Comparison of ENCODE assay signal across 8 cellular contexts in the genomic region with DNA sequence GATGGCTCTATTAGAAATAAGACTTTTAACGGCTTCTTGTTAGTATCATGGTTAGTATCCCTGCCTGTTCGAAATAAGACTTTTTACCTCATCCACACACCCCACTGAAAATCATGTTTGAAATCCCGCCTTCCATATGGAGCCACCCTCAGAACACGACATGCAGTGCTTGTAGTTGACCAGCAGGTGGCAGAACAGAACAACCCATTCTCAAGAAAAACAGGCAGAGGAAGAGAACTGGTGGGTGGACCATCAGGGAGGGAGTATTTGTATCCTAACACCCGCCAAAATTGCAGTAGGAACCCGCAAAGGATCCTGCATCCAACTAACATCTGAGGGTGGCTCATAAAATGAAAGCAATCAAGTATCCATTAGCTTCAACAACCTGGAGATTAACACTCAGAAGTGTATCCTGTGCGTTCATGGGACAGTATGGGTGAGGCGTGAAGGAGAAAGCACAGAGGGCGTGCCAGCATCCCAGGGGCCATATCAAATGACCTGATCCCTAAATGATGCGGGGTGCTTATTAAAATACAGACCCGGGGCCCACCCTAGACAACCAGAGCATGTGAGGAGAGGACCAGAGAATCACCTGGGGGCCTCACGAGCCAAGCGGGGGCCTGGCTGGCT.
DNase-seq lines count a peak whose midpoint lies in the region; ATAC-seq, FAIRE-seq and TF ChIP-seq lines count a peak whose summit lies in the region.

No MANE protein-coding gene starts in this region.

- no peaks in the 10 kb centered on the region for H3K27me3 Mint-ChIP-seq in astrocyte (ENCODE audit: low read depth, unreplicated experiment)

- TF ChIP-seq POLR2A in gastrocnemius medialis (IDR thresholded peaks at IDR 0.05), result no peak

- intact Hi-C loops in gastrocnemius medialis (cut with DNase I; ENCODE audit: low total_unique reads), result loop anchor here (1.0 to 10.0 kb wide), 2 partner anchors 106 to 177 kb away; no protein-coding TSS in a partner anchor

- H3K9me3 ChIP-seq in astrocyte (ENCODE audit: insufficient read depth, low read depth, low read length) (no peaks in the 10 kb centered on the region), gastrocnemius medialis (no peaks in the 10 kb centered on the region)

- ATAC-seq in gastrocnemius medialis, result peak; percentile 43 to 63
- no peak for ATAC-seq in HG03378 (IDR thresholded peaks at IDR 0.05; ENCODE audit: unreplicated experiment)

- H3K36me3 ChIP-seq in astrocyte (ENCODE audit: insufficient read depth, low read length) (no peaks in the 10 kb centered on the region), gastrocnemius medialis (no peaks in the 10 kb centered on the region)

- TF ChIP-seq CTCF in astrocyte (IDR thresholded peaks at IDR 0.05; ENCODE audit: insufficient read depth, low read depth, low read length) (peak; percentile 91), gastrocnemius medialis (IDR thresholded peaks at IDR 0.05 in 4 of 5, conservative IDR thresholded peaks at IDR 0.05 in 1 of 5) (peak; percentile 82 to 88 (median 83))

- H3K9me3 Mint-ChIP-seq in astrocyte (ENCODE audit: unreplicated experiment), result no peaks in the 10 kb centered on the region

- no peak overlapping the region for H3K9ac ChIP-seq in astrocyte (ENCODE audit: low read length)

- peaks cover 14% of the 10 kb centered on the region for H3K79me2 ChIP-seq in astrocyte (ENCODE audit: insufficient read depth, low read length)

- H3K4me3 Mint-ChIP-seq in astrocyte (ENCODE audit: unreplicated experiment), result no peak overlapping the region

- H3K36me3 Mint-ChIP-seq in astrocyte (ENCODE audit: low read depth, unreplicated experiment), result no peaks in the 10 kb centered on the region

- H3K27ac Mint-ChIP-seq in astrocyte (ENCODE audit: unreplicated experiment), result no peak overlapping the region

- FAIRE-seq in GM19239 (lab: Jason Lieb, UNC), result peak; percentile 93
- FAIRE-seq in astrocyte (lab: Jason Lieb, UNC), result no peak

- peaks cover 13% of the 10 kb centered on the region for H3K4me1 Mint-ChIP-seq in astrocyte (ENCODE audit: low read depth, unreplicated experiment)

- no peak overlapping the region for H2AFZ ChIP-seq in astrocyte (ENCODE audit: low read depth, low read length)

- no peaks in the 10 kb centered on the region for H4K20me1 ChIP-seq in astrocyte (ENCODE audit: insufficient read depth, low read length)

- peak; percentile 66 to 72 for DNase-seq in AML-193 (lab: John Stamatoyannopoulos, UW)
- peak; percentile 42 for DNase-seq in GM19239 (ENCODE audit: insufficient read length, low spot score)
- DNase-seq in NCI-H1092 treated with DMSO at 0.1 percent for 48 hours (lab: John Stamatoyannopoulos, UW), result peak; percentile 71
- DNase-seq in T-helper 1 cell, result peak in 4 of 5 donors; percentile 19 to 62 (median 30)
- DNase-seq in astrocyte (ENCODE audit: low read depth), result no peak
- DNase-seq in hepatic stellate cell (ENCODE audit: low spot score), result peak; percentile 76
- peak in 1 of 2 donors; percentile 12 for DNase-seq in gastrocnemius medialis

- in situ Hi-C loops in gastrocnemius medialis (cut with MboI; ENCODE audit: low sequenced_read_pairs in 4 of 4), result loop anchor here in 3 of 4 donors (5.0 to 10.0 kb wide), 4 partner anchors 157 to 474 kb away; no protein-coding TSS in a partner anchor

- H3K27ac ChIP-seq in astrocyte (ENCODE audit: low read depth, low read length), result no peak overlapping the region
- H3K27ac ChIP-seq in gastrocnemius medialis, result no peak overlapping the region

- H3K4me1 ChIP-seq in astrocyte (ENCODE audit: insufficient read depth, low read length), result peaks cover 13% of the 10 kb centered on the region
- peaks cover 0 to 12% of the 10 kb centered on the region in 2 donors for H3K4me1 ChIP-seq in gastrocnemius medialis

- no peak overlapping the region for H3K4me2 ChIP-seq in astrocyte (ENCODE audit: low read length)

- H3K27me3 ChIP-seq in astrocyte (ENCODE audit: insufficient read depth, low read length) (no peaks in the 10 kb centered on the region), gastrocnemius medialis (no peaks in the 10 kb centered on the region)

- H3K4me3 ChIP-seq in astrocyte (ENCODE audit: insufficient read depth, low read depth, low read length), result no peak overlapping the region
- H3K4me3 ChIP-seq in gastrocnemius medialis, result no peak overlapping the region
